Comparison of ENCODE assay signal across 15 cellular contexts in genomic region chr5:112863549-112863948, GRCh38. TPM values are rescaled to one million over a fixed set of nuclear protein-coding genes. Genes with fewer than 3 reads are reported as not detected.
DNase-seq lines count a peak whose midpoint lies in the region; ATAC-seq and TF ChIP-seq lines count a peak whose summit lies in the region.
"Had no signal": no experiment of that assay in that cellular context is flagged by ENCODE, and none has a peak within 500 bp of the region (broad histone marks: within the 10 kb centered on the region; RNA-seq: fewer than 3 reads in every experiment).

No MANE protein-coding gene starts in this region.

- WGBS in endodermal cell (ENCODE audit: insufficient coverage in 1 of 2, insufficient read length in 1 of 2), 2 experiments, result 94 to 100% methylated on average over 3 to 4 of the region's 4 CpGs
- no CpG with 5 or more reads among the region's 4 CpGs for WGBS in trophoblast cell (ENCODE audit: extremely low coverage, insufficient coverage, insufficient read length)

- H3K4me1 ChIP-seq in endodermal cell (ENCODE audit: control insufficient read depth, insufficient read depth, low read length), result no peaks in the 10 kb centered on the region
- H3K4me1 ChIP-seq in trophoblast cell (ENCODE audit: control insufficient read depth in 1 of 2, insufficient read depth in 2 of 2, low read length in 2 of 2), result peaks cover 6% of the 10 kb centered on the region in 2 experiments

- no peak for TF ChIP-seq CTCF in endodermal cell (conservative IDR thresholded peaks at IDR 0.05)

- CTCF ChIA-PET in T-cell (lab: Charles Lee), result interaction anchor here in 1 of 2 donors (0.6 kb wide), 1 partner anchor 12 kb away, joined by 3 read pairs; no protein-coding TSS in a partner anchor

- H3K9me3 ChIP-seq in endodermal cell (ENCODE audit: control insufficient read depth, low read length), result peaks cover 4% of the 10 kb centered on the region
- no peaks in the 10 kb centered on the region for H3K9me3 ChIP-seq in trophoblast cell (ENCODE audit: insufficient read depth, low read depth, low read length)
- H3K9me3 ChIP-seq: heart left ventricle, SJCRH30, spleen had no signal

- H4K8ac ChIP-seq in trophoblast cell (ENCODE audit: low read depth, low read length), result no peak overlapping the region

- no peak overlapping the region for H3K4me2 ChIP-seq in trophoblast cell (ENCODE audit: low read length)

- no peak overlapping the region for H3K14ac ChIP-seq in trophoblast cell (ENCODE audit: low read length)

- no peak overlapping the region for H3K18ac ChIP-seq in trophoblast cell (ENCODE audit: low read length)

- ATAC-seq in activated T-cell treated with anti-CD3 and anti-CD28 coated beads, Interleukin-2, amount 50 U/mL, for 4 hours, result no peak
- ATAC-seq in T-cell (replicated peaks in 1 of 4) (no peak), HG03280 (IDR thresholded peaks at IDR 0.05; ENCODE audit: unreplicated experiment) (no peak), HG02884 (IDR thresholded peaks at IDR 0.05; ENCODE audit: unreplicated experiment) (no peak)
- ATAC-seq: heart left ventricle had no signal

- H3K9me3 Mint-ChIP-seq in activated T-cell treated with anti-CD3 and anti-CD28 coated beads, Interleukin-2, amount 50 U/mL, for 4 hours, result no peaks in the 10 kb centered on the region
- H3K9me3 Mint-ChIP-seq in T-cell (no peaks in the 10 kb centered on the region), endodermal cell (peaks cover 10% of the 10 kb centered on the region)

- no peak overlapping the region for H2BK12ac ChIP-seq in trophoblast cell (ENCODE audit: low read length)

- H3K27ac ChIP-seq in endodermal cell (ENCODE audit: low read depth, low read length) (no peak overlapping the region), trophoblast cell (ENCODE audit: low read depth, low read length) (no peak overlapping the region)
- H3K27ac ChIP-seq: heart left ventricle, SJCRH30, spleen had no signal

- no peak overlapping the region for H4K12ac ChIP-seq in trophoblast cell (ENCODE audit: low read depth, low read length)

- H3K36me3 Mint-ChIP-seq in activated T-cell treated with anti-CD3 and anti-CD28 coated beads, Interleukin-2, amount 50 U/mL, for 4 hours (ENCODE audit: insufficient read depth), result peaks cover 26% of the 10 kb centered on the region
- peaks cover 34% of the 10 kb centered on the region for H3K36me3 Mint-ChIP-seq in T-cell
- H3K36me3 Mint-ChIP-seq in endodermal cell (ENCODE audit: low read depth), result peaks cover 55% of the 10 kb centered on the region

- H3K27me3 ChIP-seq in endodermal cell (ENCODE audit: control insufficient read depth, insufficient read depth, low read length, poor library complexity, severe bottlenecking), result peaks cover 6% of the 10 kb centered on the region
- H3K27me3 ChIP-seq in trophoblast cell (ENCODE audit: insufficient read depth, low read length), result no peaks in the 10 kb centered on the region
- H3K27me3 ChIP-seq: heart left ventricle, SJCRH30, spleen had no signal

- H3K36me3 ChIP-seq in endodermal cell (ENCODE audit: control insufficient read depth, insufficient read depth, low read length) (peaks cover 56% of the 10 kb centered on the region), trophoblast cell (ENCODE audit: control insufficient read depth in 1 of 2, insufficient read depth in 2 of 2, low read length in 2 of 2) (peaks cover 20 to 23% of the 10 kb centered on the region in 2 experiments)

- POLR2A ChIA-PET in T-cell (lab: Charles Lee), result no interaction called here

- no peak for DNase-seq in activated T-cell treated with anti-CD3 and anti-CD28 coated beads, Interleukin-2, amount 50 U/mL, for 4 hours
- DNase-seq in activated T-cell treated with anti-CD3 and anti-CD28 coated beads for 4 hours, result no peak
- no peak for DNase-seq in T-cell
- DNase-seq in endodermal cell, result no peak
- DNase-seq in trophoblast cell, result peak; percentile 27 to 58
- DNase-seq in NCI-H526 (lab: John Stamatoyannopoulos, UW), result no peak
- DNase-seq: activated CD4-positive, alpha-beta T cell treated with anti-CD3 and anti-CD28 coated beads, Interleukin-2, amount 50 U/mL, for 1 hour; GOT3; Kasumi-1; mesendoderm; SJCRH30; spleen had no signal

- no peak overlapping the region for H3K9ac ChIP-seq in endodermal cell (ENCODE audit: extremely low read depth, low read length, poor library complexity, severe bottlenecking)
- no peak overlapping the region for H3K9ac ChIP-seq in trophoblast cell (ENCODE audit: low read length)

- H2AK5ac ChIP-seq in trophoblast cell (ENCODE audit: low read length), result no peak overlapping the region

- H3K79me2 ChIP-seq in trophoblast cell (ENCODE audit: control insufficient read depth, insufficient read depth, low read length, poor library complexity), result peaks cover 11% of the 10 kb centered on the region

- no peak overlapping the region for H2AFZ ChIP-seq in trophoblast cell (ENCODE audit: insufficient read depth, low read length, poor library complexity)

- no peak overlapping the region for H3K23ac ChIP-seq in trophoblast cell (ENCODE audit: low read length)

- no peak overlapping the region for H4K91ac ChIP-seq in trophoblast cell (ENCODE audit: low read depth, low read length)

- H3K4me3 Mint-ChIP-seq in activated T-cell treated with anti-CD3 and anti-CD28 coated beads, Interleukin-2, amount 50 U/mL, for 4 hours, result peak overlapping the region; percentile 61
- peak overlapping the region; percentile 95 to 98 (median 97) for H3K4me3 Mint-ChIP-seq in T-cell
- peak overlapping the region; percentile 98 for H3K4me3 Mint-ChIP-seq in endodermal cell

- no peak overlapping the region for H2BK5ac ChIP-seq in trophoblast cell (ENCODE audit: low read depth, low read length, poor library complexity)

- H3K79me1 ChIP-seq in trophoblast cell (ENCODE audit: low read length), result peaks cover 6% of the 10 kb centered on the region

- H2BK120ac ChIP-seq in trophoblast cell (ENCODE audit: insufficient read depth, low read length, poor library complexity), result no peak overlapping the region

- H3K27me3 Mint-ChIP-seq in activated T-cell treated with anti-CD3 and anti-CD28 coated beads, Interleukin-2, amount 50 U/mL, for 4 hours (ENCODE audit: low read depth), result no peaks in the 10 kb centered on the region
- H3K27me3 Mint-ChIP-seq in T-cell (no peaks in the 10 kb centered on the region), endodermal cell (ENCODE audit: insufficient read depth) (peaks cover 3% of the 10 kb centered on the region)

- no peak overlapping the region for H3K4ac ChIP-seq in trophoblast cell (ENCODE audit: low read depth, low read length)

- H3K27ac Mint-ChIP-seq in T-cell (peak overlapping the region; percentile 44 to 49), endodermal cell (no peak overlapping the region)

- H3K4me3 ChIP-seq in endodermal cell (ENCODE audit: low read length) (peak overlapping the region; percentile 100), trophoblast cell (ENCODE audit: low read depth, low read length) (no peak overlapping the region)
- H3K4me3 ChIP-seq: SJCRH30 had no signal

- peaks cover 39% of the 10 kb centered on the region for H3K4me1 Mint-ChIP-seq in activated T-cell treated with anti-CD3 and anti-CD28 coated beads, Interleukin-2, amount 50 U/mL, for 4 hours (ENCODE audit: low read depth)
- peaks cover 36 to 52% (median 51%) of the 10 kb centered on the region in 3 donors for H3K4me1 Mint-ChIP-seq in T-cell
- peaks cover 16% of the 10 kb centered on the region for H3K4me1 Mint-ChIP-seq in endodermal cell

RNA-seq across cellular contexts. Expression of gene SRP19, which starts 2.5 kb away (rescaled TPM):
- total RNA-seq in activated T-cell treated with anti-CD3 and anti-CD28 coated beads, Interleukin-2, amount 50 U/mL, for 4 hours, result 10 to 100 TPM; 72.6 to 83.7 (median 80.4) TPM
- total RNA-seq in T-cell (10 to 100 TPM; 34.6 to 44.9 (median 40.4) TPM), endodermal cell (10 to 100 TPM; 65.4 to 65.7 TPM)
- 82.5 TPM for polyA plus RNA-seq in endodermal cell (2013, experiment 1 of 2)
- 71.9 TPM for polyA plus RNA-seq in endodermal cell (2013, experiment 2 of 2)
- polyA plus RNA-seq in trophoblast cell (2013), result 123 and 133 TPM in 2 replicates

RNA-seq across cellular contexts. Expression of gene REEP5, which starts 58.5 kb away (rescaled TPM):
- 10 to 100 TPM; 53.6 to 60.0 (median 58.7) TPM for total RNA-seq in activated T-cell treated with anti-CD3 and anti-CD28 coated beads, Interleukin-2, amount 50 U/mL, for 4 hours
- total RNA-seq in T-cell (10 to 100 TPM; 23.0 to 71.1 (median 53.2) TPM), endodermal cell (10 to 100 TPM; 42.1 to 42.3 TPM)
- 36.2 TPM for polyA plus RNA-seq in endodermal cell (2013, experiment 1 of 2)
- 31.8 TPM for polyA plus RNA-seq in endodermal cell (2013, experiment 2 of 2)
- polyA plus RNA-seq in trophoblast cell (2013), result 69.4 and 75.4 TPM in 2 replicates

Comparison
In these comparisons a context has a peak if more than half of its experiments do, and no peak if none do; other contexts are left out.
1. DNase-seq: peak in trophoblast cell (2 of 2); none in activated T-cell treated with anti-CD3 and anti-CD28 coated beads, Interleukin-2, amount 50 U/mL, for 4 hours (single experiment), activated T-cell treated with anti-CD3 and anti-CD28 coated beads for 4 hours (single experiment), T-cell (0 of 34), endodermal cell (single experiment) and NCI-H526 (0 of 2).
2. Peak in every context shown above with its lines, with median percentiles within 50 percentile points of each other: H3K4me3 Mint-ChIP-seq.